In genomic region chr10:86756511-86757109, GRCh38 we compare ENCODE assay signal across 8 cellular contexts. TPM values are rescaled to one million over a fixed set of nuclear protein-coding genes. Genes with fewer than 3 reads are reported as not detected.
DNase-seq lines count a peak whose midpoint lies in the region; ATAC-seq and TF ChIP-seq lines count a peak whose summit lies in the region.

Gene BMPR1A, plus strand, starts transcription at chr10:86756619. Its CDS starts 119,400 bp downstream, at chr10:86876019.

- H3F3A ChIP-seq in PC-3 (ENCODE audit: low read length, unreplicated experiment) = no peaks in the 10 kb centered on the region

- peaks cover 9% of the 10 kb centered on the region; the same call in 1 of the 2 replicates for H3K4me1 ChIP-seq in PC-3 (ENCODE audit: insufficient read depth, low read length)
- H3K4me1 ChIP-seq in mucosa of stomach (ENCODE audit: control insufficient read depth, insufficient read depth, low read length) = peaks cover 11% of the 10 kb centered on the region
- H3K4me1 ChIP-seq in aorta (ENCODE audit: control insufficient read depth in 1 of 2, insufficient read depth in 2 of 2, low read length in 2 of 2) = peaks cover 3 to 9% of the 10 kb centered on the region in 2 donors

- 0 to 4% methylated on average over 18 to 85 of the region's 85 CpGs for WGBS in aorta, 2 donors

- H3K36me3 ChIP-seq in PC-3 (ENCODE audit: low read depth, low read length) = no peaks in the 10 kb centered on the region
- H3K36me3 ChIP-seq in mucosa of stomach (ENCODE audit: control insufficient read depth, insufficient read depth, low read length) = no peaks in the 10 kb centered on the region
- no peaks in the 10 kb centered on the region for H3K36me3 ChIP-seq in aorta (ENCODE audit: control insufficient read depth in 1 of 2, insufficient read depth in 2 of 2, low read length in 1 of 2)

- peak within 1 kb of the TSS; percentile 87 for H3K4me2 ChIP-seq in PC-3 (ENCODE audit: low read length)

- H4K20me1 ChIP-seq in PC-3 (ENCODE audit: low read length) = no peaks in the 10 kb centered on the region; the same call in 1 of the 2 replicates

- H3K4me3 ChIP-seq in PC-3 (ENCODE audit: low read length) (peak within 1 kb of the TSS; percentile 90), mucosa of stomach (ENCODE audit: low read length) (peak within 1 kb of the TSS; percentile 57), aorta (ENCODE audit: low read length in 2 of 2) (peak within 1 kb of the TSS; percentile 95 to 100)

- peak within 1 kb of the TSS; percentile 75 to 85 for H3K27ac Mint-ChIP-seq in effector memory CD8-positive, alpha-beta T cell

- H3K27ac ChIP-seq in PC-3 (ENCODE audit: low read length) = peak within 1 kb of the TSS; percentile 60
- H3K27ac ChIP-seq in aorta (ENCODE audit: low read depth in 1 of 2, low read length in 2 of 2) = peak within 1 kb of the TSS; percentile 100

- H2AFZ ChIP-seq in PC-3 (ENCODE audit: low read length) = peak within 1 kb of the TSS; percentile 93

- H3K9me3 Mint-ChIP-seq in effector memory CD8-positive, alpha-beta T cell = no peaks in the 10 kb centered on the region

- POLR2A ChIA-PET in PC-3 (lab: Charles Lee; ENCODE audit: unreplicated experiment) = interaction anchor here (0.7 kb wide), 2 partner anchors 23 to 108 kb away, joined by 3 read pairs; no protein-coding TSS in a partner anchor

- BruUV-seq in PC-3 (replicated peaks; lab: Mats Ljungman, UMichigan) = no TSS peak

- CTCF ChIA-PET in PC-3 (lab: Charles Lee) = no interaction called here

- H3K79me2 ChIP-seq in PC-3 (ENCODE audit: low read length) = peaks cover 64% of the 10 kb centered on the region

- H3K9me3 ChIP-seq in PC-3 (ENCODE audit: low read length) (no peaks in the 10 kb centered on the region), mucosa of stomach (ENCODE audit: control insufficient read depth, low read length) (no peaks in the 10 kb centered on the region), aorta (ENCODE audit: control insufficient read depth, low read length) (no peaks in the 10 kb centered on the region)

- intact Hi-C loops in PC-3 (cut with micrococcal nuclease) = loop anchor here (1.0 to 2.0 kb wide), 2 partner anchors 46 to 143 kb away; no protein-coding TSS in a partner anchor
- intact Hi-C loops in aorta (cut with DNase I) = loop anchor here in 1 of 2 donors (1.0 to 5.0 kb wide), 3 partner anchors 45 to 141 kb away; no protein-coding TSS in a partner anchor

- peaks cover 25 to 32% of the 10 kb centered on the region in 2 donors for H3K4me1 Mint-ChIP-seq in effector memory CD8-positive, alpha-beta T cell (ENCODE audit: low read depth in 2 of 2)

- peak within 1 kb of the TSS; percentile 86 to 87 for H3K4me3 Mint-ChIP-seq in effector memory CD8-positive, alpha-beta T cell

- peaks cover 5% of the 10 kb centered on the region for H3K36me3 Mint-ChIP-seq in effector memory CD8-positive, alpha-beta T cell (ENCODE audit: insufficient read depth)

- peak within 1 kb of the TSS; percentile 96 for H3K9ac ChIP-seq in PC-3 (ENCODE audit: low read length)
- H3K9ac ChIP-seq in mucosa of stomach (ENCODE audit: low read length) = peak within 1 kb of the TSS; percentile 81

- no peaks in the 10 kb centered on the region for H3K27me3 Mint-ChIP-seq in effector memory CD8-positive, alpha-beta T cell

- DNase-seq in activated gamma-delta T cell treated with Interleukin-2 at 50 U/mL for 16 hours (peak; percentile 4), activated gamma-delta T cell (lab: John Stamatoyannopoulos, UW) (no peak), PC-3 (peak; percentile 86), aorta (peak in 1 of 2 donors; percentile 93), foreskin melanocyte (no peak)
- DNase-seq in effector memory CD8-positive, alpha-beta T cell = no peak

- H3K9me2 ChIP-seq in PC-3 (replicated peaks; ENCODE audit: low read length) = no peaks in the 10 kb centered on the region

- ATAC-seq in HG02763 (IDR thresholded peaks at IDR 0.05; ENCODE audit: unreplicated experiment) = peak; percentile 15
- ATAC-seq in PC-3 = peak; percentile 66
- peak; percentile 53 for ATAC-seq in effector memory CD8-positive, alpha-beta T cell (replicated peaks)
- ATAC-seq in aorta (ENCODE audit: low FRiP score) = peak; percentile 15

- TF ChIP-seq CTCF in PC-3 (conservative IDR thresholded peaks at IDR 0.05; ENCODE audit: low read depth, low read length) = no peak

- H3K27me3 ChIP-seq in PC-3 (ENCODE audit: low read length) (no peaks in the 10 kb centered on the region), mucosa of stomach (ENCODE audit: control insufficient read depth, insufficient read depth, low read length) (no peaks in the 10 kb centered on the region), aorta (ENCODE audit: control insufficient read depth in 1 of 2, insufficient read depth in 2 of 2, low read length in 1 of 2) (no peaks in the 10 kb centered on the region)

RNA-seq across cellular contexts. Expression of gene BMPR1A, which starts in this region (rescaled TPM):
- total RNA-seq in PC-3 (2014; rRNA removed) (10.5 and 14.5 TPM in 2 replicates), aorta (100 to 1,000 TPM; 104 to 120 TPM)
- 10 to 100 TPM; 19.3 to 22.9 TPM for polyA plus RNA-seq in aorta

Comparison
In these comparisons a context has a peak if more than half of its experiments do, and no peak if none do; other contexts are left out.
1. DNase-seq: peak in activated gamma-delta T cell treated with Interleukin-2 at 50 U/mL for 16 hours (single experiment) and PC-3 (single experiment); none in activated gamma-delta T cell (single experiment), effector memory CD8-positive, alpha-beta T cell (0 of 3) and foreskin melanocyte (single experiment).
2. ATAC-seq: peak in every context shown above with its lines; median percentile 66 in PC-3; 53 in effector memory CD8-positive, alpha-beta T cell; 15 in HG02763; 15 in aorta.
3. Peak in every context shown above with its lines, with median percentiles within 50 percentile points of each other: H3K4me3 ChIP-seq.